Comparison of ENCODE assay signal across 8 cellular contexts in the genomic region with DNA sequence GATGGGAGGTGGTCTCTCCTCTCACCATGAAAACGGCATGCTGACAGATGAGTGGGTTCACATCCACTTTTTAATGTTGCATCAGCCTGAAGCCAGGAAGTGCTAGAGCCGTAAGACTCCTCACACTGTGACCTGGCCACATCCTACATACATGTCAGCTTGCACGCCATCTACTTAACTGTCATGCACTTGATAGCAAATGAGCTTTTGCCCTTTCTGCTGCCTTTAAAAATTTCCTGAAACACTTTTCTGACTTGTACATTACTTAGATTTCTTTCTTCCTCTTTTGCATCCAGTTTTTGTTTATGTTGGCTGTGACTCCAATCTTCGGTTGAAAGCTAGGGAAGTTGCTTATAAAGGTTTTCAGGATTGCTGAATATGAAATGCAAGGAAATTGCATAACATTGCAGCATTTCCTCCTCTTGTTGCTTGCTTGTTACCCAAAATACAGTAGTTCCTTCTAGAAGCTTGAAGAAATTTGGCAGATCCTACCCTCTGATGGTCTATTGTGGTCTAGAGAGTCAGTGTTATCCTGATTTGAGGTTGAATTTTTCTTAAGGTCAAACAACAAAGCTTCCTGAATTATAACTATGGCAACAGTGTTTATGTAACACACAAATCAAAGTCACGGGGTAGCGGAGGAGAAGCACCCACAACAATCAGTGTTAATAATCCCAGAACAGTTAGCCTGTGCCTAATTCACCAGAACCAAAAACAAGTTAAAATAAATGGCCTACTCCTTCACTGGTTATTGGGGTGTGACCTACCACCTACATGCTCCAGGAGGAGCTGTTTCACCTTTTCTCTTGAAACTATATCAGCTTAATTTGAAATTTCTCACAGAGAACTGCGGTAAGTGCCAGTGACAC.
DNase-seq lines count a peak whose midpoint lies in the region; ATAC-seq, FAIRE-seq and TF ChIP-seq lines count a peak whose summit lies in the region.

No MANE protein-coding gene starts in this region.

- H3K27ac ChIP-seq in endothelial cell of umbilical vein (ENCODE audit: insufficient read depth, low read depth, low read length) (peak overlapping the region; percentile 90), transverse colon (peak overlapping the region; percentile 34 to 71 (median 53))

- peaks cover 22% of the 10 kb centered on the region for H3K4me1 ChIP-seq in endothelial cell of umbilical vein (ENCODE audit: control insufficient read depth, extremely low read depth, insufficient read depth, low read length)
- peaks cover 0 to 33% (median 10%) of the 10 kb centered on the region in 4 donors for H3K4me1 ChIP-seq in transverse colon

- H3K27me3 Mint-ChIP-seq in naive thymus-derived CD8-positive, alpha-beta T cell, result no peaks in the 10 kb centered on the region

- H3K9me1 ChIP-seq in endothelial cell of umbilical vein (replicated peaks; ENCODE audit: control insufficient read depth, extremely low read depth, insufficient read depth, low read length), result no peaks in the 10 kb centered on the region

- BruUV-seq in endothelial cell of umbilical vein (replicated peaks; lab: Mats Ljungman, UMichigan), result no TSS peak

- dilution Hi-C loops in endothelial cell of umbilical vein (cut with MboI; ENCODE audit: extremely low pct_ligation_motif_present, low sequenced_read_pairs), result no loop called here

- TF ChIP-seq POLR2A in endothelial cell of umbilical vein (IDR thresholded peaks at IDR 0.05; ENCODE audit: low read depth, low read length), result no peak
- no peak for TF ChIP-seq POLR2A in transverse colon (IDR thresholded peaks at IDR 0.05)

- H3K9me3 ChIP-seq in endothelial cell of umbilical vein (replicated peaks; ENCODE audit: control insufficient read depth, insufficient read depth, low read length), result no peaks in the 10 kb centered on the region
- no peaks in the 10 kb centered on the region for H3K9me3 ChIP-seq in transverse colon

- H3K79me2 ChIP-seq in endothelial cell of umbilical vein (ENCODE audit: control insufficient read depth, insufficient read depth, low read length), result no peaks in the 10 kb centered on the region

- peak overlapping the region; percentile 83 to 98 (median 94) for H3K27ac Mint-ChIP-seq in naive thymus-derived CD8-positive, alpha-beta T cell

- POLR2A ChIA-PET in endothelial cell of umbilical vein (lab: Charles Lee), result interaction anchor here (1.2 kb wide), 1 partner anchor 24 kb away, joined by 3 read pairs; no protein-coding TSS in a partner anchor
- POLR2A ChIA-PET in naive thymus-derived CD8-positive, alpha-beta T cell (lab: Charles Lee), result interaction anchor here (0.5 to 2.9 kb wide), 16 partner anchors 9 to 1187 kb away, joined by 3 to 61 read pairs (median 4); a partner anchor contains a TSS

- no peaks in the 10 kb centered on the region for H4K20me1 ChIP-seq in endothelial cell of umbilical vein (replicated peaks; ENCODE audit: control insufficient read depth, extremely low read depth, insufficient read depth, low read length)

- H3K4me2 ChIP-seq in endothelial cell of umbilical vein (ENCODE audit: insufficient read depth, low read length), result peak overlapping the region; percentile 32

- H2AFZ ChIP-seq in endothelial cell of umbilical vein (ENCODE audit: low read depth, low read length), result no peak overlapping the region

- peak overlapping the region; percentile 55 for H3K9ac ChIP-seq in endothelial cell of umbilical vein (replicated peaks; ENCODE audit: extremely low read depth, insufficient read depth, low read length)

- H3K27me3 ChIP-seq in endothelial cell of umbilical vein (ENCODE audit: control insufficient read depth in 2 of 2, insufficient read depth in 2 of 2, low read length in 2 of 2) (no peaks in the 10 kb centered on the region), transverse colon (no peaks in the 10 kb centered on the region)

- peaks cover 29 to 90% (median 48%) of the 10 kb centered on the region in 4 donors for H3K4me1 Mint-ChIP-seq in naive thymus-derived CD8-positive, alpha-beta T cell

- H3K4me3 ChIP-seq in endothelial cell of umbilical vein (replicated peaks in 1 of 3; ENCODE audit: insufficient read depth in 1 of 3, low read depth in 1 of 3, low read length in 3 of 3) (peak overlapping the region in 1 of 3 experiments; percentile 14), transverse colon (no peak overlapping the region)

- peaks cover 0 to 5% (median 0%) of the 10 kb centered on the region in 9 donors for H3K9me3 Mint-ChIP-seq in naive thymus-derived CD8-positive, alpha-beta T cell

- WGBS in transverse colon (ENCODE audit: low coverage in 1 of 2), 2 donors, result 37 to 53% methylated on average over 6 to 7 of the region's 7 CpGs

- no peak for TF ChIP-seq EP300 in transverse colon (IDR thresholded peaks at IDR 0.05; ENCODE audit: low read depth)

- H3K36me3 ChIP-seq in endothelial cell of umbilical vein (ENCODE audit: control insufficient read depth in 2 of 2, extremely low read depth in 1 of 2, insufficient read depth in 2 of 2, low read length in 2 of 2) (no peaks in the 10 kb centered on the region), transverse colon (no peaks in the 10 kb centered on the region)

- peak overlapping the region in 9 of 10 donors; percentile 5 to 76 (median 52) for H3K4me3 Mint-ChIP-seq in naive thymus-derived CD8-positive, alpha-beta T cell

- peaks cover 9 to 11% (median 10%) of the 10 kb centered on the region in 3 donors for H3K36me3 Mint-ChIP-seq in naive thymus-derived CD8-positive, alpha-beta T cell

- peak; percentile 92 for FAIRE-seq in endothelial cell of umbilical vein (lab: Jason Lieb, UNC)

- peak; percentile 63 for DNase-seq in stimulated activated CD4-positive, alpha-beta T cell treated with anti-CD3 and anti-CD28 coated beads, Interleukin-15, amount 100 ng/mL, for 24 hours
- no peak for DNase-seq in stimulated activated CD4-positive, alpha-beta T cell treated with anti-CD3 and anti-CD28 coated beads, Interleukin-2, amount 100 ng/mL, for 48 hours
- DNase-seq in NAMALWA (ENCODE audit: low spot score), result peak; percentile 81
- DNase-seq in activated CD4-positive, alpha-beta T cell treated with anti-CD3 and anti-CD28 coated beads, Interleukin-2, amount 50 U/mL, for 4 hours, result peak; percentile 33 to 40
- peak; percentile 97 for DNase-seq in endothelial cell of umbilical vein (ENCODE audit: low read depth, low spot score)
- DNase-seq in naive thymus-derived CD8-positive, alpha-beta T cell, result peak in 9 of 10 donors; percentile 4 to 84 (median 59)
- peak; percentile 54 for DNase-seq in transverse colon

- in situ Hi-C loops in transverse colon (cut with MboI; ENCODE audit: low pct_ligation_motif_present in 1 of 4, low pct_unique_long_range_greater_than_20kb in 1 of 4, low sequenced_read_pairs in 3 of 4), result loop anchor here in 1 of 4 donors (25.0 kb wide), 2 partner anchors 410 to 810 kb away; a partner anchor contains a TSS

- CTCF ChIA-PET in endothelial cell of umbilical vein (lab: Charles Lee), result interaction anchor here (0.8 to 3.6 kb wide), 42 partner anchors 13 to 1187 kb away, joined by 3 to 35 read pairs (median 5); a partner anchor contains a TSS

- intact Hi-C loops in endothelial cell of umbilical vein (cut with micrococcal nuclease), result loop anchor here (1.0 to 10.0 kb wide), 13 partner anchors 21 to 1185 kb away; no protein-coding TSS in a partner anchor
- intact Hi-C loops in transverse colon (cut with DNase I; ENCODE audit: low total_unique reads), result no loop called here

- TF ChIP-seq CTCF in endothelial cell of umbilical vein (IDR thresholded peaks at IDR 0.05; ENCODE audit: extremely low read depth in 1 of 2, insufficient read depth in 1 of 2, low read depth in 1 of 2, low read length in 2 of 2) (peak; percentile 30 to 34), transverse colon (IDR thresholded peaks at IDR 0.05) (peak; percentile 29 to 44 (median 36))

- ATAC-seq in HG02610 (IDR thresholded peaks at IDR 0.05; ENCODE audit: unreplicated experiment), result peak; percentile 70
- ATAC-seq in naive thymus-derived CD8-positive, alpha-beta T cell, result peak; percentile 88 to 92

TF ChIP-seq in endothelial cell of umbilical vein, 7 proteins besides CTCF, POLR2A, EP300 and RAD21:
- TF ChIP-seq, protein P1, sequence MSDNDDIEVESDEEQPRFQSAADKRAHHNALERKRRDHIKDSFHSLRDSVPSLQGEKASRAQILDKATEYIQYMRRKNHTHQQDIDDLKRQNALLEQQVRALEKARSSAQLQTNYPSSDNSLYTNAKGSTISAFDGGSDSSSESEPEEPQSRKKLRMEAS (IDR thresholded peaks at IDR 0.05; ENCODE audit: insufficient read depth, insufficient read length), result no peak
- peak; percentile 82 for TF ChIP-seq GATA2 (IDR thresholded peaks at IDR 0.05; ENCODE audit: insufficient read depth, insufficient read length, low read depth, low read length)
- TF ChIP-seq EZH2 (IDR thresholded peaks at IDR 0.05; ENCODE audit: borderline replicate concordance, low read depth, low read length, severe bottlenecking), result no peak
- TF ChIP-seq POLR2AphosphoS5 (IDR thresholded peaks at IDR 0.05; ENCODE audit: insufficient read depth, low read depth, low read length), result peak; percentile 55
- TF ChIP-seq MYC (IDR thresholded peaks at IDR 0.05; ENCODE audit: low read depth, low read length), result no peak
- peak; percentile 36 for TF ChIP-seq JUN (IDR thresholded peaks at IDR 0.05; ENCODE audit: borderline replicate concordance, insufficient read depth, insufficient read length, low read depth)
- TF ChIP-seq FOS (IDR thresholded peaks at IDR 0.05; ENCODE audit: borderline replicate concordance, insufficient read depth, low read length), result peak; percentile 43

Comparison
In these comparisons a context has a peak if more than half of its experiments do, and no peak if none do; other contexts are left out.
1. DNase-seq: peak in stimulated activated CD4-positive, alpha-beta T cell treated with anti-CD3 and anti-CD28 coated beads, Interleukin-15, amount 100 ng/mL, for 24 hours (single experiment), NAMALWA (single experiment), activated CD4-positive, alpha-beta T cell treated with anti-CD3 and anti-CD28 coated beads, Interleukin-2, amount 50 U/mL, for 4 hours (2 of 2), endothelial cell of umbilical vein (single experiment), naive thymus-derived CD8-positive, alpha-beta T cell (9 of 10) and transverse colon (single experiment); none in stimulated activated CD4-positive, alpha-beta T cell treated with anti-CD3 and anti-CD28 coated beads, Interleukin-2, amount 100 ng/mL, for 48 hours (0 of 2).